Comparison of ENCODE assay signal across 8 cellular contexts in genomic region chr2:202237787-202238233, GRCh38. TPM values are rescaled to one million over a fixed set of nuclear protein-coding genes. Genes with fewer than 3 reads are reported as not detected.
DNase-seq lines count a peak whose midpoint lies in the region; ATAC-seq and TF ChIP-seq lines count a peak whose summit lies in the region.

No MANE protein-coding gene starts in this region.

- H3K18ac ChIP-seq in trophoblast cell (ENCODE audit: low read length): peak overlapping the region; percentile 22

- H2BK12ac ChIP-seq in trophoblast cell (ENCODE audit: low read length): no peak overlapping the region

- no peak overlapping the region for H2BK5ac ChIP-seq in trophoblast cell (ENCODE audit: low read depth, low read length, poor library complexity)

- peaks cover 2 to 8% of the 10 kb centered on the region in 2 experiments for H3K4me1 ChIP-seq in trophoblast cell (ENCODE audit: control insufficient read depth in 1 of 2, insufficient read depth in 2 of 2, low read length in 2 of 2)

- H3K23ac ChIP-seq in trophoblast cell (ENCODE audit: low read length): no peak overlapping the region

- H3K14ac ChIP-seq in trophoblast cell (ENCODE audit: low read length): peak overlapping the region; percentile 38

- TF ChIP-seq CTCF in GM12864 (IDR thresholded peaks at IDR 0.05; ENCODE audit: low read depth, low read length, missing control alignments): peak; percentile 7

- H3K79me2 ChIP-seq in trophoblast cell (ENCODE audit: control insufficient read depth, insufficient read depth, low read length, poor library complexity): peaks cover 15% of the 10 kb centered on the region

- in situ Hi-C loops in ACHN (cut with HindIII; ENCODE audit: low pct_ligation_motif_present, low pct_unique_long_range_greater_than_20kb, low sequenced_read_pairs): no loop called here

- H3K27ac ChIP-seq in adipose tissue (ENCODE audit: low read depth, low read length) (peak overlapping the region; percentile 4), trophoblast cell (ENCODE audit: low read depth, low read length) (no peak overlapping the region)

- peak overlapping the region; percentile 20 for H4K91ac ChIP-seq in trophoblast cell (ENCODE audit: low read depth, low read length)

- DNase-seq in ACHN (peak; percentile 62), GM12864 (ENCODE audit: low read depth) (no peak), NCI-H146 treated with DMSO at 0.1 percent for 48 hours (lab: John Stamatoyannopoulos, UW; ENCODE audit: unreplicated experiment) (peak; percentile 5), left cardiac atrium (peak; percentile 29), trophoblast cell (peak; percentile 52 to 55), NK-92 (lab: John Stamatoyannopoulos, UW; ENCODE audit: unreplicated experiment) (no peak)

- peak overlapping the region; percentile 89 for H3K4me2 ChIP-seq in trophoblast cell (ENCODE audit: low read length)

- 0 to 2% (median 1%) methylated on average over 26 to 30 of the region's 30 CpGs for WGBS in adipose tissue, 3 donors
- WGBS in trophoblast cell (ENCODE audit: extremely low coverage, insufficient coverage, insufficient read length): no CpG with 5 or more reads among the region's 30 CpGs

- intact Hi-C loops in left cardiac atrium (cut with DNase I): no loop called here

- peak overlapping the region; percentile 50 for H3K4ac ChIP-seq in trophoblast cell (ENCODE audit: low read depth, low read length)

- peak overlapping the region; percentile 88 for H3K4me3 ChIP-seq in GM12864 (ENCODE audit: low read depth, low read length)
- H3K4me3 ChIP-seq in trophoblast cell (ENCODE audit: low read depth, low read length): peak overlapping the region; percentile 95

- peak overlapping the region; percentile 20 for H2BK120ac ChIP-seq in trophoblast cell (ENCODE audit: insufficient read depth, low read length, poor library complexity)

- H3K27me3 ChIP-seq in trophoblast cell (ENCODE audit: insufficient read depth, low read length): no peaks in the 10 kb centered on the region

- H3K9me3 ChIP-seq in trophoblast cell (ENCODE audit: insufficient read depth, low read depth, low read length): no peaks in the 10 kb centered on the region

- peak overlapping the region; percentile 90 for H3K9ac ChIP-seq in trophoblast cell (ENCODE audit: low read length)

- H4K12ac ChIP-seq in trophoblast cell (ENCODE audit: low read depth, low read length): no peak overlapping the region

- peak overlapping the region; percentile 88 for H4K8ac ChIP-seq in trophoblast cell (ENCODE audit: low read depth, low read length)

- H3K36me3 ChIP-seq in trophoblast cell (ENCODE audit: control insufficient read depth in 1 of 2, insufficient read depth in 2 of 2, low read length in 2 of 2): peaks cover 1 to 3% of the 10 kb centered on the region in 2 experiments

- H2AFZ ChIP-seq in trophoblast cell (ENCODE audit: insufficient read depth, low read length, poor library complexity): peak overlapping the region; percentile 74

- peaks cover 2% of the 10 kb centered on the region for H3K79me1 ChIP-seq in trophoblast cell (ENCODE audit: low read length)

- H2AK5ac ChIP-seq in trophoblast cell (ENCODE audit: low read length): peak overlapping the region; percentile 24

- ATAC-seq in HG02759 (IDR thresholded peaks at IDR 0.05; ENCODE audit: unreplicated experiment) (peak; percentile 42), left cardiac atrium (peak; percentile 46 to 63)

RNA-seq across cellular contexts. Expression of gene SUMO1, which starts 0.6 kb away (rescaled TPM):
- polyA plus RNA-seq in adipose tissue: 100 to 1,000 TPM in 1 of 3 donors, 10 to 100 TPM in 2; 27.4 to 120 (median 54.8) TPM
- total RNA-seq in left cardiac atrium: 10 to 100 TPM; 59.2 to 63.2 TPM
- 112 and 118 TPM in 2 replicates for polyA plus RNA-seq in trophoblast cell (2013)

RNA-seq across cellular contexts. Expression of gene NOP58, which starts 27.8 kb away (rescaled TPM):
- polyA plus RNA-seq in adipose tissue: 10 to 100 TPM; 29.3 to 56.9 (median 46.3) TPM
- 10 to 100 TPM; 24.2 to 33.4 TPM for total RNA-seq in left cardiac atrium
- polyA plus RNA-seq in trophoblast cell (2013): 92.7 and 97.4 TPM in 2 replicates

Comparison
In these comparisons a context has a peak if more than half of its experiments do, and no peak if none do; other contexts are left out.
1. DNase-seq: peak in ACHN (single experiment), NCI-H146 treated with DMSO at 0.1 percent for 48 hours (single experiment), left cardiac atrium (single experiment) and trophoblast cell (2 of 2); none in GM12864 (single experiment) and NK-92 (single experiment).